14 cellular contexts compared by ENCODE assay signal in the genomic region with DNA sequence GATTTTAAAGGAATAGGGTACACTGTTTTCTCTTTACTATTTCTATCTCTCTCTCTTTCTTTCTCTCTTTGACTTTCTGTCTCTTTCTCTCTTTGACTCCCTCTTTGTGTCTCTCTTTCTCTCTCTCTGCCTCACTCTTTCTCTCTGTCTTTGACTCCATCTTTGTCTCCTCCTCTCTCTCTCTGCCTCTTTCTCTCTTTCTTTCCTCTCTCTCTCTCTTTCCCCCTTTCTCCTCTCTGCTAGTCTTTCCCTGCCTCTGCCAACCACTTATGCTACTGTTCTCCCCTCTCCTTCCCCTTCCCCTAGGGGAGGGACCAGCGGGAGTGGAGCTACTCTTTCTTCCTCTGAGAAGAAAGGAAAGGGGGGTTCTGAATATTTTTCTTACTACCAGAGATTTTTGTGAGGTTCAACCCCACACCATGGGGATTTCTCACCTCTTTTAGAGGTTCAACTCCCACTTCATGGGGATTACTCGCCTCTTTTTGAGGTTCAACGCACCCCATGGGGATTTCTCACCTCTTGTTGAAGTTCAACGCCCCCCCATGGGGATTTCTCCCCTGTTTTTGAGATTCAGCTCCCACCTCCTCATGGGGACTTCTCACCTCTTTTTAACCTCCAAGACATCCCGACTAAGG.
DNase-seq lines count a peak whose midpoint lies in the region; ATAC-seq lines count a peak whose summit lies in the region.
"Had no signal": no experiment of that assay in that cellular context is flagged by ENCODE, and none has a peak within 500 bp of the region (broad histone marks: within the 10 kb centered on the region; RNA-seq: fewer than 3 reads in every experiment).

No MANE protein-coding gene starts in this region.

- H3K4me1 Mint-ChIP-seq in activated T-cell treated with anti-CD3 and anti-CD28 coated beads, Interleukin-2, amount 50 U/mL, for 24 hours (ENCODE audit: low read depth), result peaks cover 29% of the 10 kb centered on the region
- peaks cover 28% of the 10 kb centered on the region for H3K4me1 Mint-ChIP-seq in activated T-helper 2 cell treated with anti-CD3 and anti-CD28 coated beads, Interferon-gamma antibody, Interleukin-2, Interleukin-4, amounts not matched to agents 10 μg/mL and 5 μg/mL and 100 μg/mL, durations not matched to agents 14 hours and 24 hours and 36 hours (ENCODE audit: low read depth)
- peaks cover 35% of the 10 kb centered on the region for H3K4me1 Mint-ChIP-seq in stimulated activated naive CD8-positive, alpha-beta T cell treated with anti-CD3 and anti-CD28 coated beads, Interleukin-15, Interleukin-2, amounts not matched to agents 100 ng/mL and 50 ng/mL, for 24 hours (ENCODE audit: low read depth)

- peak overlapping the region; percentile 46 for H3K4me3 ChIP-seq in iPS-15b (ENCODE audit: low read depth, low read length)

- no peak overlapping the region for H3K9ac ChIP-seq in iPS-15b (ENCODE audit: low read depth, low read length)

- H3K36me3 Mint-ChIP-seq in activated T-cell treated with anti-CD3 and anti-CD28 coated beads, Interleukin-2, amount 50 U/mL, for 24 hours (ENCODE audit: low read depth), result peaks cover 2% of the 10 kb centered on the region
- H3K36me3 Mint-ChIP-seq in activated T-helper 2 cell treated with anti-CD3 and anti-CD28 coated beads, Interferon-gamma antibody, Interleukin-2, Interleukin-4, amounts not matched to agents 10 μg/mL and 5 μg/mL and 100 μg/mL, durations not matched to agents 14 hours and 24 hours and 36 hours (ENCODE audit: low read depth), result peaks cover 6% of the 10 kb centered on the region
- H3K36me3 Mint-ChIP-seq in stimulated activated naive CD8-positive, alpha-beta T cell treated with anti-CD3 and anti-CD28 coated beads, Interleukin-15, Interleukin-2, amounts not matched to agents 100 ng/mL and 50 ng/mL, for 24 hours (ENCODE audit: low read depth), result peaks cover 22% of the 10 kb centered on the region

- H3K27me3 ChIP-seq in iPS-15b (ENCODE audit: control insufficient read depth, insufficient read depth, low read length), result no peaks in the 10 kb centered on the region
- H3K27me3 ChIP-seq: spleen, tibial nerve had no signal

- H3K36me3 ChIP-seq in iPS-15b (ENCODE audit: control insufficient read depth, insufficient read depth, low read length), result no peaks in the 10 kb centered on the region
- H3K36me3 ChIP-seq: tibial nerve had no signal

- intact Hi-C loops in activated T-helper 2 cell treated with anti-CD3 and anti-CD28 coated beads, Interferon-gamma antibody, Interleukin-2, Interleukin-4, amounts not matched to agents 10 μg/mL and 5 μg/mL and 100 μg/mL, durations not matched to agents 14 hours and 24 hours and 36 hours (cut with micrococcal nuclease), result loop anchor here (2.0 kb wide), 2 partner anchors 27 to 77 kb away; no protein-coding TSS in a partner anchor

- peaks cover 11% of the 10 kb centered on the region for H3K4me1 ChIP-seq in iPS-15b (ENCODE audit: control insufficient read depth, insufficient read depth, low read length)
- H3K4me1 ChIP-seq: tibial nerve had no signal

- H3K27ac Mint-ChIP-seq in activated T-cell treated with anti-CD3 and anti-CD28 coated beads, Interleukin-2, amount 50 U/mL, for 24 hours, result peak overlapping the region; percentile 85
- H3K27ac Mint-ChIP-seq in activated T-helper 2 cell treated with anti-CD3 and anti-CD28 coated beads, Interferon-gamma antibody, Interleukin-2, Interleukin-4, amounts not matched to agents 10 μg/mL and 5 μg/mL and 100 μg/mL, durations not matched to agents 14 hours and 24 hours and 36 hours, result peak overlapping the region; percentile 79
- H3K27ac Mint-ChIP-seq in stimulated activated naive CD8-positive, alpha-beta T cell treated with anti-CD3 and anti-CD28 coated beads, Interleukin-15, Interleukin-2, amounts not matched to agents 100 ng/mL and 50 ng/mL, for 24 hours, result peak overlapping the region; percentile 92

- H3K9me3 ChIP-seq in iPS-15b (ENCODE audit: control insufficient read depth, insufficient read depth, low read length), result no peaks in the 10 kb centered on the region
- H3K9me3 ChIP-seq: spleen, tibial nerve had no signal

- no peak for ATAC-seq in HG02763 (IDR thresholded peaks at IDR 0.05; ENCODE audit: unreplicated experiment)

- no peak for DNase-seq in activated T-cell treated with anti-CD3 and anti-CD28 coated beads, Interleukin-2, amount 50 U/mL, for 24 hours
- DNase-seq in activated T-cell treated with anti-CD3 and anti-CD28 coated beads for 4 hours (no peak), DMS79 treated with DMSO at 0.1 percent for 48 hours (lab: John Stamatoyannopoulos, UW) (no peak), OCI-M1 (lab: John Stamatoyannopoulos, UW) (no peak)
- no peak for DNase-seq in activated T-helper 2 cell treated with anti-CD3 and anti-CD28 coated beads, Interferon-gamma antibody, Interleukin-2, Interleukin-4, amounts not matched to agents 10 μg/mL and 5 μg/mL and 100 μg/mL, durations not matched to agents 14 hours and 24 hours and 36 hours (ENCODE audit: low spot score)
- DNase-seq: dermis blood vessel endothelial cell, NCI-H1417, NCI-H526 treated with DMSO at 0.1 percent for 48 hours, RPMI8226, spleen had no signal

- H3K27me3 Mint-ChIP-seq in activated T-cell treated with anti-CD3 and anti-CD28 coated beads, Interleukin-2, amount 50 U/mL, for 24 hours, result no peaks in the 10 kb centered on the region
- H3K27me3 Mint-ChIP-seq in activated T-helper 2 cell treated with anti-CD3 and anti-CD28 coated beads, Interferon-gamma antibody, Interleukin-2, Interleukin-4, amounts not matched to agents 10 μg/mL and 5 μg/mL and 100 μg/mL, durations not matched to agents 14 hours and 24 hours and 36 hours (ENCODE audit: low read depth), result no peaks in the 10 kb centered on the region
- no peaks in the 10 kb centered on the region for H3K27me3 Mint-ChIP-seq in stimulated activated naive CD8-positive, alpha-beta T cell treated with anti-CD3 and anti-CD28 coated beads, Interleukin-15, Interleukin-2, amounts not matched to agents 100 ng/mL and 50 ng/mL, for 24 hours

- H3K4me3 Mint-ChIP-seq in activated T-cell treated with anti-CD3 and anti-CD28 coated beads, Interleukin-2, amount 50 U/mL, for 24 hours, result peak overlapping the region; percentile 42
- H3K4me3 Mint-ChIP-seq in activated T-helper 2 cell treated with anti-CD3 and anti-CD28 coated beads, Interferon-gamma antibody, Interleukin-2, Interleukin-4, amounts not matched to agents 10 μg/mL and 5 μg/mL and 100 μg/mL, durations not matched to agents 14 hours and 24 hours and 36 hours (ENCODE audit: low read depth), result peak overlapping the region; percentile 22
- H3K4me3 Mint-ChIP-seq in stimulated activated naive CD8-positive, alpha-beta T cell treated with anti-CD3 and anti-CD28 coated beads, Interleukin-15, Interleukin-2, amounts not matched to agents 100 ng/mL and 50 ng/mL, for 24 hours, result peak overlapping the region; percentile 52

- no peaks in the 10 kb centered on the region for H3K9me3 Mint-ChIP-seq in activated T-cell treated with anti-CD3 and anti-CD28 coated beads, Interleukin-2, amount 50 U/mL, for 24 hours
- no peaks in the 10 kb centered on the region for H3K9me3 Mint-ChIP-seq in activated T-helper 2 cell treated with anti-CD3 and anti-CD28 coated beads, Interferon-gamma antibody, Interleukin-2, Interleukin-4, amounts not matched to agents 10 μg/mL and 5 μg/mL and 100 μg/mL, durations not matched to agents 14 hours and 24 hours and 36 hours
- no peaks in the 10 kb centered on the region for H3K9me3 Mint-ChIP-seq in stimulated activated naive CD8-positive, alpha-beta T cell treated with anti-CD3 and anti-CD28 coated beads, Interleukin-15, Interleukin-2, amounts not matched to agents 100 ng/mL and 50 ng/mL, for 24 hours
